ENCODE assay signal across 1 cellular context in genomic region chr16:69089091-69089912, GRCh38.
TF ChIP-seq lines count a peak whose summit lies in the region.

No MANE protein-coding gene starts in this region.

TF ChIP-seq in GM23338, 12 proteins besides CTCF, POLR2A, EP300 and RAD21 (continued from another document):
- TF ChIP-seq ZNF462 (CRISPR knock-in tag; IDR thresholded peaks at IDR 0.05) (no peak), EZH2phosphoT487 (IDR thresholded peaks at IDR 0.05; ENCODE audit: unreplicated experiment) (no peak), STAT1 (IDR thresholded peaks at IDR 0.05; ENCODE audit: unreplicated experiment) (no peak), ZNF114 (CRISPR knock-in tag; IDR thresholded peaks at IDR 0.05) (no peak)
